In the genomic region with DNA sequence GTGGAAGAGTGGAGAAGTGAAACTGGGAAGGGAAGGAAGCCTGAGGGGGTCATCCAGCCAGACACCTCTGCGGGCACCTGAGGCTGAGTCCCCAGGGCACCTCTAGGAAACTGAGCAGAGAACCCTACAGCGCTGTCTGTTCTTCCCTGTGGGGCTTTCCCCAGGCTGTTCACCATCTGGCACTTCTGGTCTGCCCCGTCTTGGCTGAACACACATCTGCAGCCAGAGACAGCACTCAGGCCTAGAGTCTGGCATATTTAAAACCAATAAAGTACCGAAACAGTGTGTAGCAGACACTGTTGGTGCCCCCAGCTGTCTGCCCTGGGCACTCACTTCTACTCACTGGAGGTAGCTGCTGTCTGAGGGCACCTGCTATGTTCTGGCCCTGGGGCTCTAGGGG, we compare ENCODE assay signal across 11 cellular contexts. TPM values are rescaled to one million over a fixed set of nuclear protein-coding genes. Genes with fewer than 3 reads are reported as not detected.
A peak's percentile ranks its signal among the peaks of the same experiment; 100 is the strongest.
DNase-seq lines count a peak whose midpoint lies in the region; ATAC-seq, FAIRE-seq and TF ChIP-seq lines count a peak whose summit lies in the region.
"Had no signal": no experiment of that assay in that cellular context is flagged by ENCODE, and none has a peak within 500 bp of the region (broad histone marks: within the 10 kb centered on the region; RNA-seq: fewer than 3 reads in every experiment).

No MANE protein-coding gene starts in this region.

- H3K9me3 Mint-ChIP-seq in CD14-positive monocyte, result peaks cover 2 to 9% (median 6%) of the 10 kb centered on the region in 7 donors
- H3K9me3 Mint-ChIP-seq in T-helper 2 cell treated with Interferon-gamma antibody and Interleukin-4, amounts not matched to agents 5 μg/mL and 100 μg/mL, for 36 hours, result no peaks in the 10 kb centered on the region

- in situ Hi-C loops in GM13976 (cut with MboI; ENCODE audit: low sequenced_read_pairs, unreplicated experiment), result no loop called here

- peak; percentile 80 for ATAC-seq in GM19328 (IDR thresholded peaks at IDR 0.05; ENCODE audit: unreplicated experiment)
- peak; percentile 87 for ATAC-seq in HG02943 (IDR thresholded peaks at IDR 0.05; ENCODE audit: low read depth, unreplicated experiment)

- no peak for FAIRE-seq in frontal cortex (lab: Jason Lieb, UNC)
- FAIRE-seq: endometrium had no signal

- H3K27me3 Mint-ChIP-seq in CD14-positive monocyte (ENCODE audit: low read depth in 3 of 3), result peaks cover 0 to 6% (median 4%) of the 10 kb centered on the region in 3 donors
- H3K27me3 Mint-ChIP-seq in T-helper 2 cell treated with Interferon-gamma antibody and Interleukin-4, amounts not matched to agents 5 μg/mL and 100 μg/mL, for 36 hours (ENCODE audit: low read depth), result peaks cover 3% of the 10 kb centered on the region

- intact Hi-C loops in CD14-positive monocyte (cut with micrococcal nuclease), result no loop called here

- H3K4me3 Mint-ChIP-seq in CD14-positive monocyte, result no peak overlapping the region
- no peak overlapping the region for H3K4me3 Mint-ChIP-seq in T-helper 2 cell treated with Interferon-gamma antibody and Interleukin-4, amounts not matched to agents 5 μg/mL and 100 μg/mL, for 36 hours

- H3K27ac Mint-ChIP-seq in CD14-positive monocyte, result peak overlapping the region; percentile 26 to 100 (median 97)
- no peak overlapping the region for H3K27ac Mint-ChIP-seq in T-helper 2 cell treated with Interferon-gamma antibody and Interleukin-4, amounts not matched to agents 5 μg/mL and 100 μg/mL, for 36 hours

- peaks cover 48% of the 10 kb centered on the region for H3K4me1 Mint-ChIP-seq in CD14-positive monocyte
- peaks cover 2% of the 10 kb centered on the region for H3K4me1 Mint-ChIP-seq in T-helper 2 cell treated with Interferon-gamma antibody and Interleukin-4, amounts not matched to agents 5 μg/mL and 100 μg/mL, for 36 hours (ENCODE audit: low read depth)

- peak; percentile 49 for DNase-seq in CD14-positive monocyte (ENCODE audit: low spot score)
- DNase-seq in NCI-H82 (lab: John Stamatoyannopoulos, UW), result peak; percentile 79
- no peak for DNase-seq in frontal cortex (ENCODE audit: low spot score in 2 of 2)
- no peak for DNase-seq in T-helper 2 cell treated with Interferon-gamma antibody and Interleukin-4, amounts not matched to agents 5 μg/mL and 100 μg/mL, for 36 hours (ENCODE audit: low spot score)
- no peak for DNase-seq in GM13976 (ENCODE audit: low spot score)
- DNase-seq in glomerular visceral epithelial cell (ENCODE audit: extremely low spot score), result no peak
- DNase-seq: activated CD4-positive, alpha-beta T cell treated with anti-CD3 and anti-CD28 coated beads for 1 hour; Kasumi-1 had no signal

- H3K36me3 Mint-ChIP-seq in CD14-positive monocyte, result peaks cover 6 to 7% of the 10 kb centered on the region in 2 donors
- H3K36me3 Mint-ChIP-seq in T-helper 2 cell treated with Interferon-gamma antibody and Interleukin-4, amounts not matched to agents 5 μg/mL and 100 μg/mL, for 36 hours (ENCODE audit: low read depth), result no peaks in the 10 kb centered on the region

- TF ChIP-seq CTCF in CD14-positive monocyte (IDR thresholded peaks at IDR 0.05) (no peak), GM13976 (IDR thresholded peaks at IDR 0.05; ENCODE audit: borderline replicate concordance, control extremely low read depth, extremely low read depth, insufficient read depth, missing control alignments) (no peak)

RNA-seq across cellular contexts. Expression of a gene that starts 9.4 kb away (rescaled TPM):
- 1 to 10 TPM; 4.6 to 5.5 TPM for polyA plus RNA-seq in CD14-positive monocyte
- total RNA-seq in frontal cortex, result 26.9 TPM

Comparison
In these comparisons a context has a peak if more than half of its experiments do, and no peak if none do; other contexts are left out.
1. DNase-seq: peak in CD14-positive monocyte (single experiment) and NCI-H82 (single experiment); none in frontal cortex (0 of 2), T-helper 2 cell treated with Interferon-gamma antibody and Interleukin-4, amounts not matched to agents 5 μg/mL and 100 μg/mL, for 36 hours (single experiment), GM13976 (single experiment) and glomerular visceral epithelial cell (single experiment).